8 cellular contexts compared by ENCODE assay signal in genomic region chr14:70416717-70417349, GRCh38. TPM values are rescaled to one million over a fixed set of nuclear protein-coding genes. Genes with fewer than 3 reads are reported as not detected.
DNase-seq lines count a peak whose midpoint lies in the region; ATAC-seq and TF ChIP-seq lines count a peak whose summit lies in the region.

SYNJ2BP (minus strand) TSS chr14:70417090; CDS start chr14:70416963, 127 bp downstream.

- peak within 1 kb of the TSS; percentile 85 to 93 (median 92) for H3K27ac Mint-ChIP-seq in CD4-positive, CD25-positive, alpha-beta regulatory T cell

- peak; percentile 80 to 83 for ATAC-seq in CD4-positive, CD25-positive, alpha-beta regulatory T cell (ENCODE audit: low read depth in 2 of 2)
- ATAC-seq in GM21723 (IDR thresholded peaks at IDR 0.05; ENCODE audit: unreplicated experiment) (peak; percentile 80), GM21786 (IDR thresholded peaks at IDR 0.05; ENCODE audit: unreplicated experiment) (no peak)

- peaks cover 8% of the 10 kb centered on the region for H3K27me3 Mint-ChIP-seq in CD4-positive, CD25-positive, alpha-beta regulatory T cell

- H3K4me3 Mint-ChIP-seq in CD4-positive, CD25-positive, alpha-beta regulatory T cell, result peak within 1 kb of the TSS; percentile 91 to 93 (median 92)

- H3K4me1 ChIP-seq in CD4-positive, CD25-positive, alpha-beta regulatory T cell (ENCODE audit: control insufficient read depth, insufficient read depth, low read length, poor library complexity, severe bottlenecking), result peaks cover 13% of the 10 kb centered on the region

- peak; percentile 24 to 75 (median 43) for DNase-seq in CD4-positive, CD25-positive, alpha-beta regulatory T cell
- DNase-seq in NCI-H2107 treated with DMSO at 0.1 percent for 48 hours (lab: John Stamatoyannopoulos, UW; ENCODE audit: unreplicated experiment) (peak; percentile 92), choroid plexus epithelial cell (ENCODE audit: low read depth) (peak; percentile 69), kidney epithelial cell (ENCODE audit: low read depth) (peak; percentile 43)
- peak; percentile 42 for DNase-seq in activated CD4-positive, alpha-beta T cell treated with anti-CD3 and anti-CD28 coated beads for 1 hour
- DNase-seq in stimulated activated CD4-positive, alpha-beta T cell treated with anti-CD3 and anti-CD28 coated beads, Interleukin-12 subunit alpha, Interleukin-12 subunit beta, amount 100 ng/mL, for 48 hours (ENCODE audit: low read depth in 2 of 3, low spot score in 1 of 3), result peak; percentile 14 to 25 (median 15)

- peaks cover 6% of the 10 kb centered on the region for H3K27me3 ChIP-seq in CD4-positive, CD25-positive, alpha-beta regulatory T cell (ENCODE audit: control insufficient read depth, insufficient read depth, low read length)
- H3K27me3 ChIP-seq in kidney epithelial cell (ENCODE audit: control insufficient read depth, insufficient read depth, low read length), result no peaks in the 10 kb centered on the region

- H3K36me3 ChIP-seq in CD4-positive, CD25-positive, alpha-beta regulatory T cell (ENCODE audit: control insufficient read depth, insufficient read depth, low read length), result peaks cover 7% of the 10 kb centered on the region
- H3K36me3 ChIP-seq in kidney epithelial cell (ENCODE audit: control insufficient read depth, insufficient read depth, low read length), result no peaks in the 10 kb centered on the region

- TF ChIP-seq CTCF in choroid plexus epithelial cell (conservative IDR thresholded peaks at IDR 0.05; ENCODE audit: low read depth, low read length), result no peak
- TF ChIP-seq CTCF in kidney epithelial cell (IDR thresholded peaks at IDR 0.05; ENCODE audit: insufficient read depth, low read length, poor library complexity, severe bottlenecking), result no peak

- H3K27ac ChIP-seq in CD4-positive, CD25-positive, alpha-beta regulatory T cell (ENCODE audit: insufficient read depth, low read length, poor library complexity, severe bottlenecking), result peak within 1 kb of the TSS; percentile 55

- no peaks in the 10 kb centered on the region for H3K9me3 Mint-ChIP-seq in CD4-positive, CD25-positive, alpha-beta regulatory T cell

- H3K4me3 ChIP-seq in CD4-positive, CD25-positive, alpha-beta regulatory T cell (ENCODE audit: low read depth, low read length), result peak within 1 kb of the TSS; percentile 95
- H3K4me3 ChIP-seq in choroid plexus epithelial cell (ENCODE audit: low read depth, low read length), result peak within 1 kb of the TSS; percentile 67
- peak within 1 kb of the TSS; percentile 93 for H3K4me3 ChIP-seq in kidney epithelial cell (ENCODE audit: low read depth, low read length)

- peaks cover 3% of the 10 kb centered on the region for H3K36me3 Mint-ChIP-seq in CD4-positive, CD25-positive, alpha-beta regulatory T cell

- H3K9me3 ChIP-seq in CD4-positive, CD25-positive, alpha-beta regulatory T cell (ENCODE audit: control insufficient read depth in 2 of 2, low read length in 2 of 2), result no peaks in the 10 kb centered on the region

- H3K4me1 Mint-ChIP-seq in CD4-positive, CD25-positive, alpha-beta regulatory T cell, result peaks cover 18 to 46% (median 28%) of the 10 kb centered on the region in 4 donors

RNA-seq across cellular contexts. Expression of gene SYNJ2BP, which starts in this region (rescaled TPM):
- total RNA-seq in CD4-positive, CD25-positive, alpha-beta regulatory T cell, result 13.0 TPM
- 10 to 100 TPM; 11.6 to 15.6 (median 14.8) TPM for polyA plus RNA-seq in CD4-positive, CD25-positive, alpha-beta regulatory T cell
- 23.8 and 24.8 TPM in 2 replicates for total RNA-seq in kidney epithelial cell

Comparison
In these comparisons a context has a peak if more than half of its experiments do, and no peak if none do; other contexts are left out.
1. DNase-seq: peak in every context shown above with its lines; median percentile 92 in NCI-H2107 treated with DMSO at 0.1 percent for 48 hours; 69 in choroid plexus epithelial cell; 43 in CD4-positive, CD25-positive, alpha-beta regulatory T cell; 43 in kidney epithelial cell; 42 in activated CD4-positive, alpha-beta T cell treated with anti-CD3 and anti-CD28 coated beads for 1 hour; 15 in stimulated activated CD4-positive, alpha-beta T cell treated with anti-CD3 and anti-CD28 coated beads, Interleukin-12 subunit alpha, Interleukin-12 subunit beta, amount 100 ng/mL, for 48 hours.